In genomic region chr3:50267280-50267913, GRCh38 we compare ENCODE assay signal across 10 cellular contexts. TPM values are rescaled to one million over a fixed set of nuclear protein-coding genes. Genes with fewer than 3 reads are reported as not detected.
DNase-seq lines count a peak whose midpoint lies in the region; ATAC-seq and TF ChIP-seq lines count a peak whose summit lies in the region.
"Had no signal": no experiment of that assay in that cellular context is flagged by ENCODE, and none has a peak within 500 bp of the region (broad histone marks: within the 10 kb centered on the region; RNA-seq: fewer than 3 reads in every experiment).

No MANE protein-coding gene starts in this region.

- H3K36me3 Mint-ChIP-seq in stimulated activated naive B cell treated with anti-CD40 and anti-IgM and Interleukin-4, amounts not matched to agents 10 μg/mL and 1 μg/mL and 100 μg/mL, for 72 hours, result no peaks in the 10 kb centered on the region
- H3K36me3 Mint-ChIP-seq in activated naive CD4-positive, alpha-beta T cell treated with anti-CD3 and anti-CD28 coated beads for 36 hours (ENCODE audit: low read depth), result no peaks in the 10 kb centered on the region
- H3K36me3 Mint-ChIP-seq in effector memory CD8-positive, alpha-beta T cell (ENCODE audit: insufficient read depth), result peaks cover 20% of the 10 kb centered on the region

- H3F3A ChIP-seq in SK-N-SH (replicated peaks; ENCODE audit: insufficient read depth), result peaks cover 28% of the 10 kb centered on the region

- H3K9me3 Mint-ChIP-seq in stimulated activated naive B cell treated with anti-CD40 and anti-IgM and Interleukin-4, amounts not matched to agents 10 μg/mL and 1 μg/mL and 100 μg/mL, for 72 hours, result no peaks in the 10 kb centered on the region
- H3K9me3 Mint-ChIP-seq in activated naive CD4-positive, alpha-beta T cell treated with anti-CD3 and anti-CD28 coated beads for 36 hours, result no peaks in the 10 kb centered on the region
- H3K9me3 Mint-ChIP-seq in effector memory CD8-positive, alpha-beta T cell, result no peaks in the 10 kb centered on the region

- TF ChIP-seq POLR2A in ovary (IDR thresholded peaks at IDR 0.05), result no peak

- H3K27me3 ChIP-seq in AG04450 (ENCODE audit: control insufficient read depth, insufficient read depth, low read length) (no peaks in the 10 kb centered on the region), SK-N-SH (ENCODE audit: insufficient read depth) (no peaks in the 10 kb centered on the region), ovary (no peaks in the 10 kb centered on the region)

- intact Hi-C loops in Right ventricle myocardium superior (cut with DNase I), result no loop called here
- intact Hi-C loops in ovary (cut with DNase I), result loop anchor here in 1 of 4 donors (10.0 kb wide), 1 partner anchor 57 kb away; the partner anchor contains the start of genes HYAL2 and TUSC2
- intact Hi-C loops in activated naive CD4-positive, alpha-beta T cell treated with anti-CD3 and anti-CD28 coated beads for 36 hours (cut with micrococcal nuclease), result no loop called here

- CTCF ChIA-PET in AG04450 (lab: Charles Lee) (interaction anchor here (0.8 to 1.6 kb wide), 5 partner anchors 8 to 75 kb away, joined by 3 to 7 read pairs (median 3); no protein-coding TSS in a partner anchor), SK-N-SH (lab: Yijun Ruan, JAX) (interaction anchor here (0.6 to 6.6 kb wide), 10 partner anchors 7 to 78 kb away, joined by 3 to 49 read pairs (median 6); partner anchors contain the start of gene GNAT1)
- CTCF ChIA-PET in activated naive CD4-positive, alpha-beta T cell treated with anti-CD3 and anti-CD28 coated beads for 36 hours (lab: Charles Lee), result interaction anchor here (0.7 to 1.5 kb wide), 8 partner anchors 8 to 75 kb away, joined by 3 to 4 read pairs (median 4); no protein-coding TSS in a partner anchor

- H2AFZ ChIP-seq in SK-N-SH (ENCODE audit: low read depth), result no peak overlapping the region

- H3K4me3 ChIP-seq in AG04450 (ENCODE audit: low read depth, low read length), result peak overlapping the region; percentile 49
- peak overlapping the region; percentile 40 to 53; a peak in 3 of 4 replicates for H3K4me3 ChIP-seq in SK-N-SH (ENCODE audit: low read depth in 2 of 2, low read length in 1 of 2)
- H3K4me3 ChIP-seq in ovary, result peak overlapping the region; percentile 42

- H3K27me3 Mint-ChIP-seq in stimulated activated naive B cell treated with anti-CD40 and anti-IgM and Interleukin-4, amounts not matched to agents 10 μg/mL and 1 μg/mL and 100 μg/mL, for 72 hours, result peaks cover 24 to 55% of the 10 kb centered on the region in 2 donors
- H3K27me3 Mint-ChIP-seq in activated naive CD4-positive, alpha-beta T cell treated with anti-CD3 and anti-CD28 coated beads for 36 hours (ENCODE audit: low read depth), result peaks cover 10% of the 10 kb centered on the region
- no peaks in the 10 kb centered on the region for H3K27me3 Mint-ChIP-seq in effector memory CD8-positive, alpha-beta T cell

- peak overlapping the region; percentile 49 for H3K9ac ChIP-seq in SK-N-SH

- no peaks in the 10 kb centered on the region for H3K4me1 Mint-ChIP-seq in stimulated activated naive B cell treated with anti-CD40 and anti-IgM and Interleukin-4, amounts not matched to agents 10 μg/mL and 1 μg/mL and 100 μg/mL, for 72 hours
- peaks cover 2% of the 10 kb centered on the region for H3K4me1 Mint-ChIP-seq in activated naive CD4-positive, alpha-beta T cell treated with anti-CD3 and anti-CD28 coated beads for 36 hours (ENCODE audit: low read depth)
- peaks cover 0 to 4% of the 10 kb centered on the region in 2 donors for H3K4me1 Mint-ChIP-seq in effector memory CD8-positive, alpha-beta T cell (ENCODE audit: low read depth in 2 of 2)

- H3K4me1 ChIP-seq in SK-N-SH (ENCODE audit: control insufficient read depth in 1 of 2, insufficient read depth in 2 of 2, low read depth in 1 of 2, low read length in 1 of 2) (peaks cover 27 to 31% of the 10 kb centered on the region in 2 experiments; a peak in 3 of 4 replicates), ovary (ENCODE audit: insufficient read depth) (peaks cover 48% of the 10 kb centered on the region)

- TF ChIP-seq CTCF in AG04450 (IDR thresholded peaks at IDR 0.05; ENCODE audit: low read depth, low read length) (no peak), SK-N-SH (IDR thresholded peaks at IDR 0.05) (no peak), ovary (IDR thresholded peaks at IDR 0.05) (no peak)

- H3K27ac Mint-ChIP-seq in stimulated activated naive B cell treated with anti-CD40 and anti-IgM and Interleukin-4, amounts not matched to agents 10 μg/mL and 1 μg/mL and 100 μg/mL, for 72 hours, result no peak overlapping the region
- H3K27ac Mint-ChIP-seq in activated naive CD4-positive, alpha-beta T cell treated with anti-CD3 and anti-CD28 coated beads for 36 hours, result no peak overlapping the region
- no peak overlapping the region for H3K27ac Mint-ChIP-seq in effector memory CD8-positive, alpha-beta T cell

- H3K36me3 ChIP-seq in SK-N-SH (replicated peaks in 1 of 2; ENCODE audit: control insufficient read depth in 1 of 2, insufficient read depth in 2 of 2, low read length in 1 of 2) (no peaks in the 10 kb centered on the region), ovary (no peaks in the 10 kb centered on the region)

- DNase-seq in AG04450 (ENCODE audit: low read depth, low spot score), result no peak
- DNase-seq in SK-N-SH, result no peak
- peak; percentile 87 for DNase-seq in Right ventricle myocardium superior
- peak; percentile 71 to 85 (median 78) for DNase-seq in ovary
- DNase-seq in stimulated activated naive B cell treated with anti-CD40 and anti-IgM and Interleukin-4, amounts not matched to agents 10 μg/mL and 1 μg/mL and 100 μg/mL, for 72 hours, result no peak
- no peak for DNase-seq in activated naive CD4-positive, alpha-beta T cell treated with anti-CD3 and anti-CD28 coated beads for 36 hours
- DNase-seq in effector memory CD8-positive, alpha-beta T cell, result no peak
- DNase-seq: NCI-H1436 treated with DMSO at 0.1 percent for 48 hours had no signal

- no peaks in the 10 kb centered on the region for H4K20me1 ChIP-seq in SK-N-SH (ENCODE audit: insufficient read depth)

- no peaks in the 10 kb centered on the region for H3K9me2 ChIP-seq in SK-N-SH

- ATAC-seq in Right ventricle myocardium superior (ENCODE audit: poor library complexity) (peak; percentile 72), GM21619 (IDR thresholded peaks at IDR 0.05; ENCODE audit: unreplicated experiment) (no peak)
- no peak for ATAC-seq in stimulated activated naive B cell treated with anti-CD40 and anti-IgM and Interleukin-4, amounts not matched to agents 10 μg/mL and 1 μg/mL and 100 μg/mL, for 72 hours (replicated peaks)
- ATAC-seq in effector memory CD8-positive, alpha-beta T cell (replicated peaks), result no peak

- no peak overlapping the region for H3K4me3 Mint-ChIP-seq in stimulated activated naive B cell treated with anti-CD40 and anti-IgM and Interleukin-4, amounts not matched to agents 10 μg/mL and 1 μg/mL and 100 μg/mL, for 72 hours
- no peak overlapping the region for H3K4me3 Mint-ChIP-seq in activated naive CD4-positive, alpha-beta T cell treated with anti-CD3 and anti-CD28 coated beads for 36 hours
- no peak overlapping the region for H3K4me3 Mint-ChIP-seq in effector memory CD8-positive, alpha-beta T cell

- TF ChIP-seq EP300 in SK-N-SH (IDR thresholded peaks at IDR 0.05; ENCODE audit: borderline replicate concordance in 1 of 2, low read depth in 1 of 2, low read length in 1 of 2) (no peak), ovary (IDR thresholded peaks at IDR 0.05) (no peak)

- no peaks in the 10 kb centered on the region for H3K79me2 ChIP-seq in SK-N-SH (ENCODE audit: insufficient read depth)

- no peaks in the 10 kb centered on the region for H3K9me3 ChIP-seq in AG04450 (ENCODE audit: control insufficient read depth, insufficient read depth, low read length)
- no peaks in the 10 kb centered on the region for H3K9me3 ChIP-seq in SK-N-SH
- no peaks in the 10 kb centered on the region for H3K9me3 ChIP-seq in ovary

- peak overlapping the region; percentile 56 for H3K4me2 ChIP-seq in SK-N-SH

- H3K27ac ChIP-seq in AG04450 (ENCODE audit: low read depth, low read length), result no peak overlapping the region
- no peak overlapping the region for H3K27ac ChIP-seq in SK-N-SH (ENCODE audit: low read depth in 2 of 2, low read length in 1 of 2)
- H3K27ac ChIP-seq in ovary, result peak overlapping the region; percentile 62 to 99

- no peak for TF ChIP-seq RAD21 in SK-N-SH (IDR thresholded peaks at IDR 0.05; ENCODE audit: low read length)

- POLR2A ChIA-PET in AG04450 (lab: Yijun Ruan, JAX) (interaction anchor here (0.9 to 2.0 kb wide), 3 partner anchors 12 to 32 kb away, joined by 3 to 5 read pairs (median 3); partner anchors contain the start of genes GNAI2 and LSMEM2), SK-N-SH (lab: Yijun Ruan, JAX) (interaction anchor here (0.8 kb wide), 1 partner anchor 29 kb away, joined by 3 read pairs; no protein-coding TSS in a partner anchor)

- WGBS in SK-N-SH (ENCODE audit: low lambda C conversion rate), result 35% methylated on average over 9 of the region's 22 CpGs
- WGBS in ovary, 3 donors, result 4 to 10% (median 5%) methylated on average over 15 to 22 of the region's 22 CpGs

RNA-seq across cellular contexts. Expression of gene SEMA3B, which starts 1.6 kb away (rescaled TPM):
- 22.0 and 24.7 TPM in 2 replicates for polyA plus RNA-seq in AG04450 (2011; rRNA removed)
- polyA minus RNA-seq in AG04450 (2011; rRNA and poly(A)+ RNA removed), result 9.9 and 14.3 TPM in 2 replicates
- polyA plus RNA-seq in SK-N-SH (2012; rRNA removed), result 12.4 and 14.9 TPM in 2 replicates
- 3.4 and 5.3 TPM in 2 replicates for polyA plus RNA-seq in SK-N-SH (2012; cell fraction: cytosol; rRNA removed)
- 83.1 and 135 TPM in 2 replicates for polyA plus RNA-seq in SK-N-SH (2012; cell fraction: nucleus; rRNA removed)
- 19.9 TPM for total RNA-seq in Right ventricle myocardium superior
- 100 to 1,000 TPM in 1 of 7 donors, 10 to 100 TPM in 6; 18.4 to 224 (median 51.9) TPM for total RNA-seq in ovary
- polyA plus RNA-seq in ovary, result 10 to 100 TPM in 1 of 2 donors, 1 to 10 TPM in 1; 5.0 to 30.9 TPM
- total RNA-seq in activated naive CD4-positive, alpha-beta T cell treated with anti-CD3 and anti-CD28 coated beads for 36 hours, result under 1 TPM; 0.33 to 0.37 TPM

RNA-seq across cellular contexts. Expression of gene LSMEM2, which starts 11.5 kb away (rescaled TPM):
- polyA plus RNA-seq in AG04450 (2011; rRNA removed) (not detected in 2 replicates), SK-N-SH (2012; rRNA removed) (0.03 TPM in 1 of 2 replicates, not detected in the other), ovary (1 to 10 TPM in 1 of 2 donors, under 1 TPM in 1; 0.60 to 1.0 TPM)
- polyA minus RNA-seq in AG04450 (2011; rRNA and poly(A)+ RNA removed), result not detected in 2 replicates
- polyA plus RNA-seq in SK-N-SH (2012; cell fraction: cytosol; rRNA removed), result not detected in 2 replicates
- polyA plus RNA-seq in SK-N-SH (2012; cell fraction: nucleus; rRNA removed), result 0.13 and 0.21 TPM in 2 replicates
- total RNA-seq in Right ventricle myocardium superior (29.6 TPM), ovary (1 to 10 TPM in 2 of 7 donors, under 1 TPM in 3, not detected in 2; 0.42 to 1.4 (median 0.76) TPM)
- total RNA-seq in activated naive CD4-positive, alpha-beta T cell treated with anti-CD3 and anti-CD28 coated beads for 36 hours, result not detected
- total RNA-seq: Daoy had no signal

RNA-seq across cellular contexts. Expression of gene IFRD2, which starts 24.8 kb away (rescaled TPM):
- polyA plus RNA-seq in AG04450 (2011; rRNA removed) (19.3 and 20.6 TPM in 2 replicates), SK-N-SH (2012; rRNA removed) (52.4 and 73.2 TPM in 2 replicates), ovary (10 to 100 TPM; 14.5 to 32.8 TPM)
- polyA minus RNA-seq in AG04450 (2011; rRNA and poly(A)+ RNA removed), result 12.0 and 12.7 TPM in 2 replicates
- 28.8 and 46.5 TPM in 2 replicates for polyA plus RNA-seq in SK-N-SH (2012; cell fraction: cytosol; rRNA removed)
- polyA plus RNA-seq in SK-N-SH (2012; cell fraction: nucleus; rRNA removed), result 222 and 253 TPM in 2 replicates
- total RNA-seq in Right ventricle myocardium superior (70.1 TPM), ovary (10 to 100 TPM; 31.8 to 76.9 (median 56.4) TPM)
- 100 to 1,000 TPM; 117 to 125 TPM for total RNA-seq in activated naive CD4-positive, alpha-beta T cell treated with anti-CD3 and anti-CD28 coated beads for 36 hours

RNA-seq across cellular contexts. Expression of gene GNAI2, which starts 31.4 kb away (rescaled TPM):
- 603 and 661 TPM in 2 replicates for polyA plus RNA-seq in AG04450 (2011; rRNA removed)
- polyA minus RNA-seq in AG04450 (2011; rRNA and poly(A)+ RNA removed), result 528 and 617 TPM in 2 replicates
- polyA plus RNA-seq in SK-N-SH (2012; rRNA removed), result 641 and 649 TPM in 2 replicates
- 388 and 495 TPM in 2 replicates for polyA plus RNA-seq in SK-N-SH (2012; cell fraction: cytosol; rRNA removed)
- 361 and 439 TPM in 2 replicates for polyA plus RNA-seq in SK-N-SH (2012; cell fraction: nucleus; rRNA removed)
- total RNA-seq in Right ventricle myocardium superior, result 126 TPM
- 100 to 1,000 TPM in 6 of 7 donors, 10 to 100 TPM in 1; 72.3 to 259 (median 212) TPM for total RNA-seq in ovary
- 100 to 1,000 TPM; 189 to 309 TPM for polyA plus RNA-seq in ovary
- total RNA-seq in activated naive CD4-positive, alpha-beta T cell treated with anti-CD3 and anti-CD28 coated beads for 36 hours, result 100 to 1,000 TPM; 272 to 276 TPM

RNA-seq across cellular contexts. Expression of gene HYAL3, which starts 31.8 kb away (rescaled TPM):
- polyA plus RNA-seq in AG04450 (2011; rRNA removed) (3.0 and 4.7 TPM in 2 replicates), SK-N-SH (2012; rRNA removed) (7.8 and 8.4 TPM in 2 replicates), ovary (1 to 10 TPM; 1.5 to 1.9 TPM)
- 3.1 and 4.0 TPM in 2 replicates for polyA minus RNA-seq in AG04450 (2011; rRNA and poly(A)+ RNA removed)
- polyA plus RNA-seq in SK-N-SH (2012; cell fraction: cytosol; rRNA removed), result 3.1 and 5.6 TPM in 2 replicates
- 8.7 and 10.0 TPM in 2 replicates for polyA plus RNA-seq in SK-N-SH (2012; cell fraction: nucleus; rRNA removed)
- total RNA-seq in Right ventricle myocardium superior (1.2 TPM), ovary (1 to 10 TPM in 6 of 7 donors, under 1 TPM in 1; 0.58 to 4.3 (median 2.0) TPM)
- total RNA-seq in activated naive CD4-positive, alpha-beta T cell treated with anti-CD3 and anti-CD28 coated beads for 36 hours, result under 1 TPM; 0.74 to 0.88 TPM

Comparison
In these comparisons a context has a peak if more than half of its experiments do, and no peak if none do; other contexts are left out.
1. DNase-seq: peak in Right ventricle myocardium superior (single experiment) and ovary (5 of 5); none in AG04450 (single experiment), SK-N-SH (single experiment), stimulated activated naive B cell treated with anti-CD40 and anti-IgM and Interleukin-4, amounts not matched to agents 10 μg/mL and 1 μg/mL and 100 μg/mL, for 72 hours (single experiment), activated naive CD4-positive, alpha-beta T cell treated with anti-CD3 and anti-CD28 coated beads for 36 hours (single experiment) and effector memory CD8-positive, alpha-beta T cell (0 of 3).
2. H3K27ac ChIP-seq: peak in ovary (2 of 2); none in AG04450 (single experiment) and SK-N-SH (0 of 2).
3. RNA of gene SEMA3B, which starts 1.6 kb away (total RNA-seq): 18.4 to 224 TPM in ovary and 19.9 TPM in Right ventricle myocardium superior (single experiment); 0.33 to 0.37 TPM in activated naive CD4-positive, alpha-beta T cell treated with anti-CD3 and anti-CD28 coated beads for 36 hours; every median in the first group is over 10 times any median in the second.
4. RNA of gene LSMEM2, which starts 11.5 kb away (total RNA-seq): 29.6 TPM in Right ventricle myocardium superior (single experiment); 0.42 to 1.4 TPM in ovary and not detected in activated naive CD4-positive, alpha-beta T cell treated with anti-CD3 and anti-CD28 coated beads for 36 hours; every median in the first group is over 10 times any median in the second.
5. Peak in every context shown above with its lines, with median percentiles within 50 percentile points of each other: H3K4me3 ChIP-seq.